Comparison of ENCODE assay signal across 1 cellular context in the genomic region with DNA sequence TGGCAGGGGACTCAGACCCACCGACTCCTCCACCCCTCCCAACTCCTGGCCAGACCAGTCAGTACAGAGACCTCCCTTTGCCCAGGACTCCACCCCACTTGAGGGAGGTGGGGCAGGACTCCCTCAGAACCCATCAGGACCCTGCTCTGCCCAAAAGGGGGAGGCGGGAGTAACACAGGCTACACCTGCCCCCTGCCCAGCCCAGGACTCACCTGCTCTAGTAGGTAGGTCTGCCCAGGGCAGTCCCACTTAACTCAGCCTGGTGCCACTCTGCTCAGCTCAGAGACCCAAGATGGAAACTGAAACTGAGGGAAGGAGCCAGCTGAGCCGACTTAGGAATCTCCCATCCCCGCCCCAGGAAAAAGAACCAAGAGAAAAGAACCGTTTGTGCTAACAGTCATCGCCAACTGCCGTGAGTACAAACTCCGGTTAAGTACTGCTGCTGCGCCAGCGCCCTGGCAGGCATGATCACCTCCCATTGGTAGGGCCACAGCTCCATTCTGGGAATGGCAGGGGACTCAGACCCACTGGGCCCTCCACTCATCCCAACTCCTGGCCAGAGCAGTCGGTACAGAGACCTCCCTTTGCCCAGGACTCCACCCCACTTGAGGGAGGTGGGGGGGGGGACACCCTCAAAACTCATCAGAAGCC.
TF ChIP-seq lines count a peak whose summit lies in the region.

No MANE protein-coding gene starts in this region.

TF ChIP-seq in IMR-90, 13 proteins besides CTCF, POLR2A, EP300 and RAD21:
- TF ChIP-seq RCOR1 (IDR thresholded peaks at IDR 0.05; ENCODE audit: insufficient replicate concordance, low read length) (no peak), BHLHE40 (IDR thresholded peaks at IDR 0.05; ENCODE audit: low read depth, low read length) (no peak), MAZ (IDR thresholded peaks at IDR 0.05; ENCODE audit: borderline replicate concordance, low read depth, low read length) (no peak), CHD1 (IDR thresholded peaks at IDR 0.05; ENCODE audit: low read depth, low read length) (no peak), NFE2L2 (IDR thresholded peaks at IDR 0.05; ENCODE audit: low read depth, low read length) (no peak), MXI1 (IDR thresholded peaks at IDR 0.05; ENCODE audit: borderline replicate concordance, low read depth, low read length) (no peak), CEBPB (IDR thresholded peaks at IDR 0.05; ENCODE audit: low read depth, low read length) (no peak), FOS (IDR thresholded peaks at IDR 0.05; ENCODE audit: low read depth, low read length) (no peak), SMC3 (IDR thresholded peaks at IDR 0.05; ENCODE audit: low read depth, low read length) (no peak), RFX5 (IDR thresholded peaks at IDR 0.05; ENCODE audit: low read depth, low read length) (no peak), MAFK (IDR thresholded peaks at IDR 0.05; ENCODE audit: low read depth, low read length) (no peak)
- TF ChIP-seq, protein P1, sequence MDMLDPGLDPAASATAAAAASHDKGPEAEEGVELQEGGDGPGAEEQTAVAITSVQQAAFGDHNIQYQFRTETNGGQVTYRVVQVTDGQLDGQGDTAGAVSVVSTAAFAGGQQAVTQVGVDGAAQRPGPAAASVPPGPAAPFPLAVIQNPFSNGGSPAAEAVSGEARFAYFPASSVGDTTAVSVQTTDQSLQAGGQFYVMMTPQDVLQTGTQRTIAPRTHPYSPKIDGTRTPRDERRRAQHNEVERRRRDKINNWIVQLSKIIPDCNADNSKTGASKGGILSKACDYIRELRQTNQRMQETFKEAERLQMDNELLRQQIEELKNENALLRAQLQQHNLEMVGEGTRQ (IDR thresholded peaks at IDR 0.05; ENCODE audit: low read depth, low read length): no peak
- TF ChIP-seq, protein P2, sequence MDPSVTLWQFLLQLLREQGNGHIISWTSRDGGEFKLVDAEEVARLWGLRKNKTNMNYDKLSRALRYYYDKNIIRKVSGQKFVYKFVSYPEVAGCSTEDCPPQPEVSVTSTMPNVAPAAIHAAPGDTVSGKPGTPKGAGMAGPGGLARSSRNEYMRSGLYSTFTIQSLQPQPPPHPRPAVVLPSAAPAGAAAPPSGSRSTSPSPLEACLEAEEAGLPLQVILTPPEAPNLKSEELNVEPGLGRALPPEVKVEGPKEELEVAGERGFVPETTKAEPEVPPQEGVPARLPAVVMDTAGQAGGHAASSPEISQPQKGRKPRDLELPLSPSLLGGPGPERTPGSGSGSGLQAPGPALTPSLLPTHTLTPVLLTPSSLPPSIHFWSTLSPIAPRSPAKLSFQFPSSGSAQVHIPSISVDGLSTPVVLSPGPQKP (IDR thresholded peaks at IDR 0.05; ENCODE audit: borderline replicate concordance, low read depth, low read length): no peak
